ENCODE assay signal across 14 cellular contexts in genomic region chr9:98488578-98489312, GRCh38.
DNase-seq lines count a peak whose midpoint lies in the region; ATAC-seq, FAIRE-seq and TF ChIP-seq lines count a peak whose summit lies in the region.
"Had no signal": no experiment of that assay in that cellular context is flagged by ENCODE, and none has a peak within 500 bp of the region (broad histone marks: within the 10 kb centered on the region; RNA-seq: fewer than 3 reads in every experiment).

No MANE protein-coding gene starts in this region.

- intact Hi-C loops in mammary epithelial cell (cut with micrococcal nuclease) = no loop called here

- no peaks in the 10 kb centered on the region for H4K20me1 ChIP-seq in mammary epithelial cell (ENCODE audit: insufficient read depth, low read length)

- no peaks in the 10 kb centered on the region for H3K27me3 ChIP-seq in mammary epithelial cell (ENCODE audit: insufficient read depth, low read length)
- H3K27me3 ChIP-seq in mesenchymal stem cell (ENCODE audit: control insufficient read depth in 1 of 2, insufficient read depth in 1 of 2, low read length in 2 of 2) = peaks cover 0 to 17% of the 10 kb centered on the region in 2 experiments
- H3K27me3 ChIP-seq: SJCRH30 had no signal

- BruUV-seq in mammary epithelial cell (replicated peaks; lab: Mats Ljungman, UMichigan) = no TSS peak

- H2BK120ac ChIP-seq in mesenchymal stem cell (ENCODE audit: low read depth, low read length) = no peak overlapping the region

- 55% methylated on average over 8 of the region's 8 CpGs for WGBS in mammary epithelial cell (ENCODE audit: low coverage, missing lambda C conversion rate)
- 12% methylated on average over 6 of the region's 8 CpGs for WGBS in mesenchymal stem cell

- peak overlapping the region; percentile 74 for H2AK5ac ChIP-seq in mesenchymal stem cell (ENCODE audit: low read length, severe bottlenecking)

- no peaks in the 10 kb centered on the region for H3K9me3 ChIP-seq in mammary epithelial cell (replicated peaks; ENCODE audit: insufficient read depth, low read length)
- peaks cover 5% of the 10 kb centered on the region for H3K9me3 ChIP-seq in mesenchymal stem cell (ENCODE audit: control insufficient read depth, low read length)
- H3K9me3 ChIP-seq: Caco-2, gastroesophageal sphincter, SJCRH30 had no signal

- in situ Hi-C loops in mammary epithelial cell (cut with MboI; ENCODE audit: low sequenced_read_pairs in 2 of 2) = no loop called here

- no peak overlapping the region for H2BK15ac ChIP-seq in mesenchymal stem cell (ENCODE audit: low read depth, poor library complexity, severe bottlenecking)

- CTCF ChIA-PET in mammary epithelial cell (lab: Charles Lee; ENCODE audit: low non-redundant PET) = no interaction called here

- peak overlapping the region; percentile 79 for H4K8ac ChIP-seq in mesenchymal stem cell (ENCODE audit: low read length)

- no peak overlapping the region for H2BK5ac ChIP-seq in mesenchymal stem cell (ENCODE audit: low read depth, low read length, poor library complexity, severe bottlenecking)

- peak overlapping the region in 1 of 2 experiments; percentile 27 for H3K23ac ChIP-seq in mesenchymal stem cell (ENCODE audit: low read length in 2 of 2)

- TF ChIP-seq CTCF in AG10803 (conservative IDR thresholded peaks at IDR 0.05; ENCODE audit: low read length) (no peak), mammary epithelial cell (conservative IDR thresholded peaks at IDR 0.05 in 1 of 2, IDR thresholded peaks at IDR 0.05 in 1 of 2; ENCODE audit: extremely low read depth in 1 of 2, insufficient read depth in 1 of 2, low read depth in 1 of 2, low read length in 2 of 2) (no peak)

- H3K36me3 ChIP-seq in mammary epithelial cell (ENCODE audit: insufficient read depth, low read length) (no peaks in the 10 kb centered on the region), mesenchymal stem cell (ENCODE audit: control insufficient read depth in 1 of 2, insufficient read depth in 2 of 2, low read depth in 1 of 2, low read length in 2 of 2) (no peaks in the 10 kb centered on the region)
- H3K36me3 ChIP-seq: gastroesophageal sphincter, SJCRH30 had no signal

- no peak overlapping the region for H3K27ac ChIP-seq in mammary epithelial cell (ENCODE audit: insufficient read depth, low read depth, low read length)
- H3K27ac ChIP-seq in mesenchymal stem cell (ENCODE audit: low read length, poor library complexity, severe bottlenecking) = peak overlapping the region; percentile 54
- H3K27ac ChIP-seq: gastroesophageal sphincter, SJCRH30 had no signal

- H4K91ac ChIP-seq in mesenchymal stem cell (ENCODE audit: low read length) = no peak overlapping the region

- peaks cover 15% of the 10 kb centered on the region for H3K4me1 ChIP-seq in mammary epithelial cell (ENCODE audit: insufficient read depth, low read length)
- peaks cover 14% of the 10 kb centered on the region for H3K4me1 ChIP-seq in mesenchymal stem cell (ENCODE audit: control insufficient read depth, insufficient read depth, low read depth, low read length)
- H3K4me1 ChIP-seq: gastroesophageal sphincter, SJCRH30 had no signal

- TF ChIP-seq POLR2A in GM12892 (IDR thresholded peaks at IDR 0.05; ENCODE audit: low read depth, low read length) = no peak

- no peaks in the 10 kb centered on the region for H3K79me2 ChIP-seq in mammary epithelial cell (ENCODE audit: insufficient read depth, low read length)

- H3K18ac ChIP-seq in mesenchymal stem cell (ENCODE audit: low read depth in 1 of 2, low read length in 2 of 2) = peak overlapping the region in 1 of 2 experiments; percentile 28

- no peak for ATAC-seq in HG03378 (IDR thresholded peaks at IDR 0.05; ENCODE audit: unreplicated experiment)
- no peak for ATAC-seq in HG02571 (IDR thresholded peaks at IDR 0.05; ENCODE audit: unreplicated experiment)
- ATAC-seq: gastroesophageal sphincter had no signal

- H3K9ac ChIP-seq in mammary epithelial cell (ENCODE audit: insufficient read depth, low read length) = no peak overlapping the region
- no peak overlapping the region for H3K9ac ChIP-seq in mesenchymal stem cell (ENCODE audit: low read length)

- no peak for FAIRE-seq in GM12892 (lab: Jason Lieb, UNC)

- H2AFZ ChIP-seq in mammary epithelial cell (ENCODE audit: low read depth, low read length) (no peak overlapping the region), mesenchymal stem cell (ENCODE audit: low read depth, low read length) (peak overlapping the region; percentile 16)

- no peaks in the 10 kb centered on the region for H3K79me1 ChIP-seq in mesenchymal stem cell (replicated peaks; ENCODE audit: low read length, poor library complexity, severe bottlenecking)

- H3K4me2 ChIP-seq in mammary epithelial cell (ENCODE audit: insufficient read depth, low read depth, low read length) = no peak overlapping the region
- no peak overlapping the region for H3K4me2 ChIP-seq in mesenchymal stem cell (ENCODE audit: low read length, poor library complexity, severe bottlenecking)

- H3K14ac ChIP-seq in mesenchymal stem cell (ENCODE audit: low read length in 2 of 2) = no peak overlapping the region

- H3K4me3 ChIP-seq in AG10803 (ENCODE audit: low read length) = no peak overlapping the region
- H3K4me3 ChIP-seq in mammary epithelial cell (replicated peaks in 1 of 3; ENCODE audit: insufficient read depth in 1 of 3, low read depth in 2 of 3, low read length in 3 of 3) = no peak overlapping the region
- H3K4me3 ChIP-seq in mesenchymal stem cell (ENCODE audit: insufficient read depth in 1 of 2, low read depth in 1 of 2, low read length in 2 of 2) = no peak overlapping the region
- H3K4me3 ChIP-seq: gastroesophageal sphincter, SJCRH30 had no signal

- H3K4ac ChIP-seq in mesenchymal stem cell (ENCODE audit: low read depth in 1 of 2, low read length in 2 of 2) = no peak overlapping the region

- H2BK12ac ChIP-seq in mesenchymal stem cell (ENCODE audit: low read length in 2 of 2) = peak overlapping the region in 1 of 2 experiments; percentile 32

- peak; percentile 97 for DNase-seq in AG10803 (ENCODE audit: low read depth)
- peak; percentile 97 for DNase-seq in M059J (ENCODE audit: low read depth)
- DNase-seq in mammary epithelial cell = peak; percentile 91
- DNase-seq in mesenchymal stem cell = peak; percentile 90
- no peak for DNase-seq in GM12892 (ENCODE audit: insufficient read length)
- DNase-seq in putamen (ENCODE audit: low spot score) = no peak
- DNase-seq: Caco-2, H7, NCI-H2029 treated with DMSO at 0.1 percent for 48 hours, SJCRH30, substantia nigra had no signal

- dilution Hi-C loops in mammary epithelial cell (cut with HindIII; ENCODE audit: low sequenced_read_pairs) = no loop called here

Comparison
In these comparisons a context has a peak if more than half of its experiments do, and no peak if none do; other contexts are left out.
1. DNase-seq: peak in AG10803 (single experiment), M059J (single experiment), mammary epithelial cell (single experiment) and mesenchymal stem cell (single experiment); none in GM12892 (single experiment) and putamen (single experiment).